Comparison of ENCODE assay signal across 1 cellular context in genomic region chr1:8134546-8135235, GRCh38.
TF ChIP-seq lines count a peak whose summit lies in the region.

No MANE protein-coding gene starts in this region.

TF ChIP-seq in IMR-90, 13 proteins besides CTCF, POLR2A, EP300 and RAD21 (continued from another document):
- TF ChIP-seq, protein P1, sequence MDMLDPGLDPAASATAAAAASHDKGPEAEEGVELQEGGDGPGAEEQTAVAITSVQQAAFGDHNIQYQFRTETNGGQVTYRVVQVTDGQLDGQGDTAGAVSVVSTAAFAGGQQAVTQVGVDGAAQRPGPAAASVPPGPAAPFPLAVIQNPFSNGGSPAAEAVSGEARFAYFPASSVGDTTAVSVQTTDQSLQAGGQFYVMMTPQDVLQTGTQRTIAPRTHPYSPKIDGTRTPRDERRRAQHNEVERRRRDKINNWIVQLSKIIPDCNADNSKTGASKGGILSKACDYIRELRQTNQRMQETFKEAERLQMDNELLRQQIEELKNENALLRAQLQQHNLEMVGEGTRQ (IDR thresholded peaks at IDR 0.05; ENCODE audit: low read depth, low read length), result no peak
- TF ChIP-seq CHD1 (IDR thresholded peaks at IDR 0.05; ENCODE audit: low read depth, low read length), result no peak
- no peak for TF ChIP-seq FOS (IDR thresholded peaks at IDR 0.05; ENCODE audit: low read depth, low read length)
- no peak for TF ChIP-seq RFX5 (IDR thresholded peaks at IDR 0.05; ENCODE audit: low read depth, low read length)
